9 cellular contexts compared by ENCODE assay signal in genomic region chr6:44151348-44152108, GRCh38. TPM values are rescaled to one million over a fixed set of nuclear protein-coding genes. Genes with fewer than 3 reads are reported as not detected.
DNase-seq lines count a peak whose midpoint lies in the region; ATAC-seq and TF ChIP-seq lines count a peak whose summit lies in the region.
"Had no signal": no experiment of that assay in that cellular context is flagged by ENCODE, and none has a peak within 500 bp of the region (broad histone marks: within the 10 kb centered on the region; RNA-seq: fewer than 3 reads in every experiment).

No MANE protein-coding gene starts in this region.

- H3K9me3 ChIP-seq in HEK293 (ENCODE audit: control insufficient read depth, insufficient read depth, low read depth, low read length), result no peaks in the 10 kb centered on the region
- no peaks in the 10 kb centered on the region for H3K9me3 ChIP-seq in effector memory CD4-positive, alpha-beta T cell (ENCODE audit: control insufficient read depth, low read length)

- POLR2A ChIA-PET in HEK293 (lab: Yijun Ruan, JAX), result no interaction called here
- POLR2A ChIA-PET in activated CD8-positive, alpha-beta T cell treated with anti-CD3 and anti-CD28 coated beads for 36 hours (lab: Charles Lee), result interaction anchor here (0.8 kb wide), 1 partner anchor 54 kb away, joined by 3 read pairs; no protein-coding TSS in a partner anchor

- peak; percentile 96 for ATAC-seq in activated CD8-positive, alpha-beta T cell treated with anti-CD3 and anti-CD28 coated beads for 36 hours
- ATAC-seq in GM19328 (IDR thresholded peaks at IDR 0.05; ENCODE audit: unreplicated experiment), result no peak

- intact Hi-C loops in activated CD8-positive, alpha-beta T cell treated with anti-CD3 and anti-CD28 coated beads for 36 hours (cut with micrococcal nuclease), result loop anchor here (2.0 kb wide), 1 partner anchor 55 kb away; no protein-coding TSS in a partner anchor

- no peaks in the 10 kb centered on the region for H3K9me3 Mint-ChIP-seq in activated CD8-positive, alpha-beta T cell treated with anti-CD3 and anti-CD28 coated beads for 36 hours
- H3K9me3 Mint-ChIP-seq: dendritic cell treated with granulocyte-macrophage colony-stimulating factor and Interleukin-4, amounts not matched to agents 40 ng/mL and 50 ng/mL, for 4 days had no signal

- H3K36me3 ChIP-seq in HEK293 (ENCODE audit: control insufficient read depth in 2 of 2, insufficient read depth in 1 of 2, low read length in 2 of 2), result peaks cover 0 to 51% of the 10 kb centered on the region in 2 experiments; a peak in 1 of 3 replicates
- peaks cover 8% of the 10 kb centered on the region for H3K36me3 ChIP-seq in effector memory CD4-positive, alpha-beta T cell (ENCODE audit: control insufficient read depth, insufficient read depth, low read length)

- H3K4me1 Mint-ChIP-seq in activated CD8-positive, alpha-beta T cell treated with anti-CD3 and anti-CD28 coated beads for 36 hours (ENCODE audit: low read depth), result peaks cover 5% of the 10 kb centered on the region

- peak; percentile 66 for DNase-seq in EH (ENCODE audit: low read depth)
- peak; percentile 72 for DNase-seq in NCI-H510A (lab: John Stamatoyannopoulos, UW)
- peak; percentile 86 for DNase-seq in activated CD8-positive, alpha-beta T cell treated with anti-CD3 and anti-CD28 coated beads for 36 hours
- DNase-seq in effector memory CD4-positive, alpha-beta T cell, result peak; percentile 58 to 67 (median 63)
- DNase-seq in mesenteric fat pad (ENCODE audit: low spot score), result peak; percentile 95
- peak; percentile 64 for DNase-seq in stimulated activated CD8-positive, alpha-beta memory T cell treated with anti-CD3 and anti-CD28 coated beads, Interleukin-2, amount 100 ng/mL, for 1 hour (ENCODE audit: low read depth in 2 of 2)

- no peak overlapping the region for H3K27ac ChIP-seq in HEK293 (ENCODE audit: extremely low read depth, low read depth, low read length)
- H3K27ac ChIP-seq in effector memory CD4-positive, alpha-beta T cell (ENCODE audit: insufficient read depth, low read length, poor library complexity, severe bottlenecking), result no peak overlapping the region

- H3K27me3 Mint-ChIP-seq in activated CD8-positive, alpha-beta T cell treated with anti-CD3 and anti-CD28 coated beads for 36 hours, result no peaks in the 10 kb centered on the region
- H3K27me3 Mint-ChIP-seq: dendritic cell treated with granulocyte-macrophage colony-stimulating factor and Interleukin-4, amounts not matched to agents 40 ng/mL and 50 ng/mL, for 4 days had no signal

- CTCF ChIA-PET in HEK293 (lab: Yijun Ruan, JAX), result interaction anchor here (0.6 to 4.4 kb wide), 19 partner anchors 8 to 437 kb away, joined by 3 to 35 read pairs (median 4); partner anchors contain the start of gene SLC35B2
- CTCF ChIA-PET in activated CD8-positive, alpha-beta T cell treated with anti-CD3 and anti-CD28 coated beads for 36 hours (lab: Charles Lee), result interaction anchor here (0.8 to 2.8 kb wide), 19 partner anchors 11 to 220 kb away, joined by 3 to 60 read pairs (median 3); no protein-coding TSS in a partner anchor

- TF ChIP-seq CTCF in HEK293 (tag by site-specific recombination; IDR thresholded peaks at IDR 0.05), result peak; percentile 99
- TF ChIP-seq CTCF in activated CD8-positive, alpha-beta T cell treated with anti-CD3 and anti-CD28 coated beads for 36 hours (IDR thresholded peaks at IDR 0.05), result peak; percentile 99

- H3K4me3 ChIP-seq in HEK293 (ENCODE audit: low read depth, low read length), result no peak overlapping the region
- H3K4me3 ChIP-seq in effector memory CD4-positive, alpha-beta T cell (ENCODE audit: insufficient read depth, low read depth, low read length, poor library complexity, severe bottlenecking), result no peak overlapping the region

- H3K4me1 ChIP-seq in HEK293 (ENCODE audit: control insufficient read depth, insufficient read depth, low read length), result no peaks in the 10 kb centered on the region
- H3K4me1 ChIP-seq in effector memory CD4-positive, alpha-beta T cell (ENCODE audit: control insufficient read depth, insufficient read depth, low read length, poor library complexity, severe bottlenecking), result no peaks in the 10 kb centered on the region

- no peak overlapping the region for H3K27ac Mint-ChIP-seq in activated CD8-positive, alpha-beta T cell treated with anti-CD3 and anti-CD28 coated beads for 36 hours
- H3K27ac Mint-ChIP-seq: dendritic cell treated with granulocyte-macrophage colony-stimulating factor and Interleukin-4, amounts not matched to agents 40 ng/mL and 50 ng/mL, for 4 days had no signal

- peaks cover 10% of the 10 kb centered on the region for H3K36me3 Mint-ChIP-seq in activated CD8-positive, alpha-beta T cell treated with anti-CD3 and anti-CD28 coated beads for 36 hours (ENCODE audit: low read depth)

- no peaks in the 10 kb centered on the region for H3K27me3 ChIP-seq in effector memory CD4-positive, alpha-beta T cell (replicated peaks; ENCODE audit: control insufficient read depth, insufficient read depth, low read length, poor library complexity, severe bottlenecking)

- no peak overlapping the region for H3K4me3 Mint-ChIP-seq in activated CD8-positive, alpha-beta T cell treated with anti-CD3 and anti-CD28 coated beads for 36 hours
- H3K4me3 Mint-ChIP-seq: dendritic cell treated with granulocyte-macrophage colony-stimulating factor and Interleukin-4, amounts not matched to agents 40 ng/mL and 50 ng/mL, for 4 days had no signal

TF ChIP-seq in HEK293, 187 proteins besides CTCF, POLR2A, EP300 and RAD21 (continues in another document):
- TF ChIP-seq ZBTB11 (tag by site-specific recombination; conservative IDR thresholded peaks at IDR 0.05; ENCODE audit: low read depth) (no peak), ZNF654 (tag by site-specific recombination; IDR thresholded peaks at IDR 0.05; ENCODE audit: low read depth) (peak; percentile 31), ZNF660 (tag by site-specific recombination; IDR thresholded peaks at IDR 0.05) (peak; percentile 87), ZNF302 (tag by site-specific recombination; IDR thresholded peaks at IDR 0.05; ENCODE audit: low read depth) (no peak), KLF8 (tag by site-specific recombination; IDR thresholded peaks at IDR 0.05) (0 out of 2 replicates have a peak, but pooled peaks have one; percentile 25), ATF2 (tag by site-specific recombination; IDR thresholded peaks at IDR 0.05; ENCODE audit: low read depth) (peak; percentile 84), ZBTB8A (tag by site-specific recombination; IDR thresholded peaks at IDR 0.05) (peak; percentile 59), SP7 (tag by site-specific recombination; IDR thresholded peaks at IDR 0.05) (peak; percentile 59; the same call in 1 of the 2 replicates), KLF17 (tag by site-specific recombination; IDR thresholded peaks at IDR 0.05) (peak; percentile 55; the same call in 1 of the 2 replicates), GLIS1 (tag by site-specific recombination; IDR thresholded peaks at IDR 0.05) (peak; percentile 22; the same call in 1 of the 2 replicates), ZNF2 (tag by site-specific recombination; IDR thresholded peaks at IDR 0.05) (peak; percentile 95)

RNA-seq across cellular contexts. Expression of gene CAPN11, which starts 7.1 kb away (rescaled TPM):
- under 1 TPM; 0.11 to 0.18 TPM for total RNA-seq in activated CD8-positive, alpha-beta T cell treated with anti-CD3 and anti-CD28 coated beads for 36 hours
- total RNA-seq in mesenteric fat pad, result 2.4 TPM

RNA-seq across cellular contexts. Expression of gene TMEM63B, which starts 24.2 kb away (rescaled TPM):
- total RNA-seq in activated CD8-positive, alpha-beta T cell treated with anti-CD3 and anti-CD28 coated beads for 36 hours, result 10 to 100 TPM in 1 of 2 experiments, 1 to 10 TPM in 1; 9.1 to 12.9 TPM
- total RNA-seq in mesenteric fat pad, result 24.3 TPM

RNA-seq across cellular contexts. Expression of gene MRPL14, which starts 24.3 kb away (rescaled TPM):
- 10 to 100 TPM; 42.8 to 44.3 TPM for total RNA-seq in activated CD8-positive, alpha-beta T cell treated with anti-CD3 and anti-CD28 coated beads for 36 hours
- 36.7 TPM for total RNA-seq in mesenteric fat pad
